14 cellular contexts compared by ENCODE assay signal in the genomic region with DNA sequence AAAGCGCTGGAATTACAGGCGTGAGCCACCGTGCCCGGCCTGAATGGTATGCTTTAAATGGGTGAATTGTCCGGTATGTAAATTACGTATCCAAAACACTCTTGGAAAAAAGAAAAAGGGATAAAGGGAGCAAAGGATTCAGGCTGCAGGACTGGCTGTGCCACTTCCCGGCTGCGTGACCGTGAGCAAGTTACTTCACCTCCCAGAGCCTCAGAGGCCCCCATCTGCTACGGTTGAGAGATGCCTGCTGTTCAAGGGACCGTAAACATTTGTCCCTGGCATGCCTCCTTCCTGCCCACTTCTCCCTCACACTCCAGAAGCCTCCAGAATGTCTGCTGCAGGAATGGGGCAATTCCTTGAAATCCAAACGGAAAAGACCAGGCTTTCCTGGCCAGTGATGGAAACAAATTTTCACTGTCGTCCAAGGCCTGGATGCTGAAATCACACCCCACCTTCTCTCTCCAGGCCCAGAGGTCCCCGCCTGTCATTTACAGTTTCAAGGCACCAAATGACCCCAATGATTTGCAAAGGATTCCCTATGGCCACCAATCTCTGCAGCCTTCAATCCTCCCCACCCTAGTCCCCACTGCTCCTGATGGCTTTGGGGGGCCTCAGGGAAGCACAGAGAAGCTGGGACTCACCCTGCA. TPM values are rescaled to one million over a fixed set of nuclear protein-coding genes. Genes with fewer than 3 reads are reported as not detected.
A peak's percentile ranks its signal among the peaks of the same experiment; 100 is the strongest.
DNase-seq lines count a peak whose midpoint lies in the region; ATAC-seq lines count a peak whose summit lies in the region.
"Had no signal": no experiment of that assay in that cellular context is flagged by ENCODE, and none has a peak within 500 bp of the region (broad histone marks: within the 10 kb centered on the region; RNA-seq: fewer than 3 reads in every experiment).

No MANE protein-coding gene starts in this region.

- no peaks in the 10 kb centered on the region for H3K36me3 Mint-ChIP-seq in stimulated activated effector memory CD8-positive, alpha-beta T cell treated with anti-CD3 and anti-CD28 coated beads, Interleukin-12 subunit alpha, Interleukin-12 subunit beta, amount 100 ng/mL, for 72 hours

- no peak overlapping the region for H3K4me3 ChIP-seq in HUES6 (ENCODE audit: low read depth, low read length)
- H3K4me3 ChIP-seq: cardiac muscle cell, right atrium auricular region had no signal

- peaks cover 11% of the 10 kb centered on the region for H3K4me1 Mint-ChIP-seq in stimulated activated effector memory CD8-positive, alpha-beta T cell treated with anti-CD3 and anti-CD28 coated beads, Interleukin-12 subunit alpha, Interleukin-12 subunit beta, amount 100 ng/mL, for 72 hours

- DNase-seq in SK-MEL-5 (ENCODE audit: low read depth, low spot score) = peak; percentile 34
- peak; percentile 73 for DNase-seq in kidney glomerular epithelial cell (lab: John Stamatoyannopoulos, UW)
- DNase-seq in stimulated activated effector memory CD8-positive, alpha-beta T cell treated with anti-CD3 and anti-CD28 coated beads, Interleukin-12 subunit alpha, Interleukin-12 subunit beta, amount 100 ng/mL, for 72 hours (ENCODE audit: low spot score in 2 of 2) = no peak
- DNase-seq in RPMI8226 = no peak
- DNase-seq: activated CD4-positive, alpha-beta T cell treated with anti-CD3 and anti-CD28 coated beads, Interleukin-2, amount 50 U/mL, for 4 hours; activated gamma-delta T cell treated with Interleukin-2 at 50 U/mL for 16 hours; erythroblast; hippocampal formation; T-helper 17 cell had no signal

- H3K9me3 Mint-ChIP-seq in stimulated activated effector memory CD8-positive, alpha-beta T cell treated with anti-CD3 and anti-CD28 coated beads, Interleukin-12 subunit alpha, Interleukin-12 subunit beta, amount 100 ng/mL, for 72 hours = no peaks in the 10 kb centered on the region

- H3K9me3 ChIP-seq in HUES6 (ENCODE audit: control insufficient read depth, insufficient read depth, low read depth, low read length) = no peaks in the 10 kb centered on the region
- H3K9me3 ChIP-seq: right atrium auricular region had no signal

- peaks cover 26% of the 10 kb centered on the region for H3K4me1 ChIP-seq in HUES6 (ENCODE audit: control insufficient read depth, insufficient read depth, low read length)

- no peak overlapping the region for H3K27ac ChIP-seq in HUES6 (ENCODE audit: low read depth, low read length)
- H3K27ac ChIP-seq: cardiac muscle cell, right atrium auricular region had no signal

- H3K27me3 ChIP-seq in HUES6 (ENCODE audit: control insufficient read depth, insufficient read depth, low read length) = peaks cover 4% of the 10 kb centered on the region; the same call in 1 of the 2 replicates
- H3K27me3 ChIP-seq: cardiac muscle cell, right atrium auricular region had no signal

- peak overlapping the region; percentile 60 for H3K27ac Mint-ChIP-seq in stimulated activated effector memory CD8-positive, alpha-beta T cell treated with anti-CD3 and anti-CD28 coated beads, Interleukin-12 subunit alpha, Interleukin-12 subunit beta, amount 100 ng/mL, for 72 hours
- H3K27ac Mint-ChIP-seq: T-helper 17 cell had no signal

- no peak for ATAC-seq in stimulated activated effector memory CD8-positive, alpha-beta T cell treated with anti-CD3 and anti-CD28 coated beads, Interleukin-12 subunit alpha, Interleukin-12 subunit beta, amount 100 ng/mL, for 72 hours
- ATAC-seq in HG02840 (IDR thresholded peaks at IDR 0.05; ENCODE audit: low FRiP score, unreplicated experiment) = no peak
- ATAC-seq in GM18873 (IDR thresholded peaks at IDR 0.05; ENCODE audit: low FRiP score, unreplicated experiment) = no peak
- ATAC-seq: T-helper 17 cell had no signal

- no peak overlapping the region for H3K4me3 Mint-ChIP-seq in stimulated activated effector memory CD8-positive, alpha-beta T cell treated with anti-CD3 and anti-CD28 coated beads, Interleukin-12 subunit alpha, Interleukin-12 subunit beta, amount 100 ng/mL, for 72 hours
- H3K4me3 Mint-ChIP-seq: T-helper 17 cell had no signal

- in situ Hi-C loops in SK-MEL-5 (cut with HindIII; ENCODE audit: low pct_unique_long_range_greater_than_20kb, low sequenced_read_pairs) = no loop called here

- H3K36me3 ChIP-seq in HUES6 (ENCODE audit: control insufficient read depth, insufficient read depth, low read length) = no peaks in the 10 kb centered on the region
- H3K36me3 ChIP-seq: cardiac muscle cell, right atrium auricular region had no signal

- H3K9ac ChIP-seq in HUES6 (ENCODE audit: low read length) = peak overlapping the region; percentile 53

RNA-seq across cellular contexts. Expression of gene LITAF, which starts 22.9 kb away (rescaled TPM):
- total RNA-seq in SK-MEL-5 (2014; rRNA removed; shearing (Covaris generic)) = 130 and 135 TPM in 2 replicates
- polyA plus RNA-seq in SK-MEL-5 (2015; cell fraction: cytosol; rRNA removed) = 172 and 177 TPM in 2 replicates
- 35.3 and 53.1 TPM in 2 replicates for polyA plus RNA-seq in SK-MEL-5 (2015; cell fraction: nucleus; rRNA removed)

RNA-seq across cellular contexts. Expression of gene SNN, which starts 58.7 kb away (rescaled TPM):
- 22.0 and 23.7 TPM in 2 replicates for total RNA-seq in SK-MEL-5 (2014; rRNA removed; shearing (Covaris generic))
- 23.9 and 30.6 TPM in 2 replicates for polyA plus RNA-seq in SK-MEL-5 (2015; cell fraction: cytosol; rRNA removed)
- 10.5 and 11.7 TPM in 2 replicates for polyA plus RNA-seq in SK-MEL-5 (2015; cell fraction: nucleus; rRNA removed)

Comparison
In these comparisons a context has a peak if more than half of its experiments do, and no peak if none do; other contexts are left out.
1. DNase-seq: peak in SK-MEL-5 (single experiment) and kidney glomerular epithelial cell (single experiment); none in stimulated activated effector memory CD8-positive, alpha-beta T cell treated with anti-CD3 and anti-CD28 coated beads, Interleukin-12 subunit alpha, Interleukin-12 subunit beta, amount 100 ng/mL, for 72 hours (0 of 2) and RPMI8226 (single experiment).